In genomic region chr3:127831723-127832172, GRCh38 we compare ENCODE assay signal across 8 cellular contexts. TPM values are rescaled to one million over a fixed set of nuclear protein-coding genes. Genes with fewer than 3 reads are reported as not detected.
DNase-seq lines count a peak whose midpoint lies in the region; ATAC-seq and TF ChIP-seq lines count a peak whose summit lies in the region.

No MANE protein-coding gene starts in this region.

- peaks cover 24% of the 10 kb centered on the region for H3K9me3 Mint-ChIP-seq in activated B cell treated with CpG ODN at 0.5 μM for 24 hours
- peaks cover 27 to 32% of the 10 kb centered on the region in 2 donors for H3K9me3 Mint-ChIP-seq in stimulated activated naive B cell treated with anti-CD40 and anti-IgM and Interleukin-4, amounts not matched to agents 10 μg/mL and 1 μg/mL and 100 μg/mL, for 72 hours

- no peaks in the 10 kb centered on the region for H3K27me3 Mint-ChIP-seq in activated B cell treated with CpG ODN at 0.5 μM for 24 hours
- peaks cover under 1 to 6% of the 10 kb centered on the region in 2 donors for H3K27me3 Mint-ChIP-seq in stimulated activated naive B cell treated with anti-CD40 and anti-IgM and Interleukin-4, amounts not matched to agents 10 μg/mL and 1 μg/mL and 100 μg/mL, for 72 hours

- H3K4me1 Mint-ChIP-seq in activated B cell treated with CpG ODN at 0.5 μM for 24 hours: peaks cover 40% of the 10 kb centered on the region
- peaks cover 36 to 61% of the 10 kb centered on the region in 2 donors for H3K4me1 Mint-ChIP-seq in stimulated activated naive B cell treated with anti-CD40 and anti-IgM and Interleukin-4, amounts not matched to agents 10 μg/mL and 1 μg/mL and 100 μg/mL, for 72 hours

- H3K4me3 Mint-ChIP-seq in activated B cell treated with CpG ODN at 0.5 μM for 24 hours: no peak overlapping the region
- peak overlapping the region in 1 of 2 donors; percentile 11 for H3K4me3 Mint-ChIP-seq in stimulated activated naive B cell treated with anti-CD40 and anti-IgM and Interleukin-4, amounts not matched to agents 10 μg/mL and 1 μg/mL and 100 μg/mL, for 72 hours

- peak; percentile 3 for DNase-seq in DMS53 treated with DMSO at 0.1 percent for 48 hours (lab: John Stamatoyannopoulos, UW; ENCODE audit: unreplicated experiment)
- peak; percentile 68 for DNase-seq in HT-29 (ENCODE audit: low spot score)
- peak; percentile 32 for DNase-seq in activated B cell treated with CpG ODN at 0.5 μM for 24 hours
- DNase-seq in left cardiac atrium: peak; percentile 46
- no peak for DNase-seq in stimulated activated naive B cell treated with anti-CD40 and anti-IgM and Interleukin-4, amounts not matched to agents 10 μg/mL and 1 μg/mL and 100 μg/mL, for 72 hours
- no peak for DNase-seq in COR-L47 (lab: John Stamatoyannopoulos, UW)

- POLR2A ChIA-PET in activated B cell treated with CpG ODN at 0.5 μM for 24 hours (lab: Charles Lee): no interaction called here

- no peak for ATAC-seq in activated B cell treated with CpG ODN at 0.5 μM for 24 hours (ENCODE audit: low read depth)
- peak; percentile 55 to 66 for ATAC-seq in left cardiac atrium
- ATAC-seq in stimulated activated naive B cell treated with anti-CD40 and anti-IgM and Interleukin-4, amounts not matched to agents 10 μg/mL and 1 μg/mL and 100 μg/mL, for 72 hours (replicated peaks): no peak
- ATAC-seq in GM21723 (IDR thresholded peaks at IDR 0.05; ENCODE audit: unreplicated experiment): no peak
- no peak for ATAC-seq in HG03025 (IDR thresholded peaks at IDR 0.05; ENCODE audit: low FRiP score, unreplicated experiment)

- peaks cover 6% of the 10 kb centered on the region for H3K36me3 Mint-ChIP-seq in activated B cell treated with CpG ODN at 0.5 μM for 24 hours (ENCODE audit: low read depth)
- H3K36me3 Mint-ChIP-seq in stimulated activated naive B cell treated with anti-CD40 and anti-IgM and Interleukin-4, amounts not matched to agents 10 μg/mL and 1 μg/mL and 100 μg/mL, for 72 hours: peaks cover 37 to 55% of the 10 kb centered on the region in 2 donors

- no peak overlapping the region for H3K27ac Mint-ChIP-seq in activated B cell treated with CpG ODN at 0.5 μM for 24 hours
- peak overlapping the region; percentile 79 for H3K27ac Mint-ChIP-seq in stimulated activated naive B cell treated with anti-CD40 and anti-IgM and Interleukin-4, amounts not matched to agents 10 μg/mL and 1 μg/mL and 100 μg/mL, for 72 hours

- intact Hi-C loops in activated B cell treated with CpG ODN at 0.5 μM for 24 hours (cut with micrococcal nuclease) (loop anchor here (1.0 to 2.0 kb wide), 4 partner anchors 135 to 257 kb away; no protein-coding TSS in a partner anchor), left cardiac atrium (cut with DNase I) (loop anchor here in 1 of 2 donors (5.0 kb wide), 1 partner anchor 179 kb away; no protein-coding TSS in a partner anchor)

- CTCF ChIA-PET in activated B cell treated with CpG ODN at 0.5 μM for 24 hours (lab: Charles Lee): interaction anchor here (0.8 to 3.0 kb wide), 9 partner anchors 9 to 256 kb away, joined by 3 to 12 read pairs (median 4); no protein-coding TSS in a partner anchor

- no peak for TF ChIP-seq CTCF in activated B cell treated with CpG ODN at 0.5 μM for 24 hours (IDR thresholded peaks at IDR 0.05)

RNA-seq across cellular contexts. Expression of gene MGLL, which starts 9.4 kb away (rescaled TPM):
- total RNA-seq in HT-29 (2014; rRNA removed; shearing (Covaris generic)): 83.6 and 95.0 TPM in 2 replicates
- total RNA-seq in activated B cell treated with CpG ODN at 0.5 μM for 24 hours (16.7 and 19.1 TPM in 2 replicates), left cardiac atrium (100 to 1,000 TPM in 1 of 2 donors, 10 to 100 TPM in 1; 95.4 to 122 TPM)

Comparison
In these comparisons a context has a peak if more than half of its experiments do, and no peak if none do; other contexts are left out.
1. DNase-seq: peak in DMS53 treated with DMSO at 0.1 percent for 48 hours (single experiment), HT-29 (single experiment), activated B cell treated with CpG ODN at 0.5 μM for 24 hours (single experiment) and left cardiac atrium (single experiment); none in stimulated activated naive B cell treated with anti-CD40 and anti-IgM and Interleukin-4, amounts not matched to agents 10 μg/mL and 1 μg/mL and 100 μg/mL, for 72 hours (single experiment) and COR-L47 (single experiment).
2. ATAC-seq: peak in left cardiac atrium (2 of 2); none in activated B cell treated with CpG ODN at 0.5 μM for 24 hours (single experiment), stimulated activated naive B cell treated with anti-CD40 and anti-IgM and Interleukin-4, amounts not matched to agents 10 μg/mL and 1 μg/mL and 100 μg/mL, for 72 hours (0 of 2), GM21723 (single experiment) and HG03025 (single experiment).